ENCODE assay signal across 8 cellular contexts in genomic region chr10:79116801-79117723, GRCh38. TPM values are rescaled to one million over a fixed set of nuclear protein-coding genes. Genes with fewer than 3 reads are reported as not detected.
DNase-seq lines count a peak whose midpoint lies in the region; ATAC-seq and TF ChIP-seq lines count a peak whose summit lies in the region.

No MANE protein-coding gene starts in this region.

- ATAC-seq in GM19351 (IDR thresholded peaks at IDR 0.05; ENCODE audit: unreplicated experiment), result peak; percentile 76
- peak; percentile 52 for ATAC-seq in HG03159 (IDR thresholded peaks at IDR 0.05; ENCODE audit: unreplicated experiment)

- no peak overlapping the region for H3K4me3 ChIP-seq in suprapubic skin

- peaks cover 61% of the 10 kb centered on the region for H3K4me1 ChIP-seq in suprapubic skin

- DNase-seq in A172 (ENCODE audit: low spot score) (peak; percentile 52), fibroblast of gingiva (ENCODE audit: low read depth) (peak; percentile 14), suprapubic skin (ENCODE audit: low spot score in 2 of 2) (no peak), islet precursor cell (no peak)
- DNase-seq in stimulated activated CD4-positive, alpha-beta T cell treated with anti-CD3 and anti-CD28 coated beads, Interleukin-2, amount 100 ng/mL, for 24 hours, result no peak
- no peak for DNase-seq in activated naive CD4-positive, alpha-beta T cell treated with Interleukin-2 at 50 U/mL for 16 hours

- TF ChIP-seq CTCF in suprapubic skin (IDR thresholded peaks at IDR 0.05), result no peak

- peaks cover 46% of the 10 kb centered on the region for H3K36me3 ChIP-seq in suprapubic skin

- no peaks in the 10 kb centered on the region for H3K27me3 ChIP-seq in suprapubic skin

- TF ChIP-seq POLR2A in suprapubic skin (IDR thresholded peaks at IDR 0.05), result no peak

- TF ChIP-seq EP300 in suprapubic skin (IDR thresholded peaks at IDR 0.05), result no peak

- H3K27ac ChIP-seq in suprapubic skin, result peak overlapping the region; percentile 42

- no peaks in the 10 kb centered on the region for H3K9me3 ChIP-seq in suprapubic skin

- WGBS in suprapubic skin, result 68% methylated on average over 12 of the region's 12 CpGs

RNA-seq across cellular contexts. Expression of gene ZMIZ1, which starts 48.3 kb away (rescaled TPM):
- total RNA-seq in A172 (2014; rRNA removed; shearing (Covaris generic)), result 15.4 and 16.6 TPM in 2 replicates
- total RNA-seq in suprapubic skin, result 100 to 1,000 TPM in 1 of 4 donors, 10 to 100 TPM in 3; 71.9 to 104 (median 79.5) TPM

Comparison
In these comparisons a context has a peak if more than half of its experiments do, and no peak if none do; other contexts are left out.
1. DNase-seq: peak in A172 (single experiment) and fibroblast of gingiva (single experiment); none in suprapubic skin (0 of 2), stimulated activated CD4-positive, alpha-beta T cell treated with anti-CD3 and anti-CD28 coated beads, Interleukin-2, amount 100 ng/mL, for 24 hours (0 of 2), islet precursor cell (single experiment) and activated naive CD4-positive, alpha-beta T cell treated with Interleukin-2 at 50 U/mL for 16 hours (single experiment).